Comparison of ENCODE assay signal across 7 cellular contexts in the genomic region with DNA sequence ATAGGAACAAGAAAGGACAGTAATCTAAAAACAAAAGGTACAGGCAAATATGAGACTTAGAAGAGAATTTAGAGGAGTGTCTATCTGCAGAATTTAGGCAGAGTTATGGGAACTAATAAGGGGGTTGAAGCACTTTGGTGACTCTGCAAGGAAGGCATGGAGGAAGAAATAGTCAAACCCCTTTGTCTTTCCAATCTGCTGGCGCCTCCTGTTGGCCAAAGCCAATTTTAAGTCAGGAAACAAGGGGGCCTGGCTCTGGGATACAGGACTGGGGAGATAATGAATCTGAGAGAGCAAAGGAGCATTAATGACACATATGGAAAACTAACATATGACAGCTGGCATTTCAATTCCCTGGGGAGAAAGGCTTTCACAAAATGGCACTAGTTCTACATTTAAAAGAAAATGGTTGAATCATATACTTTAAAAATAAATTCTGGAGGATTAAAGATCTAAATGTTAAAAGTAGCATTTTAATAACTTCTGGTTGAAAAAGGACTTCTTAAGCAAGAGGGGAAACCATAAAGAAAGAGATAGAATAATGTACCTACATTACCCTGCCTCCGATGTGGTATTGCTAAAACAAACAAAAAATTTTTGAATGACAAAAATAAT. TPM values are rescaled to one million over a fixed set of nuclear protein-coding genes. Genes with fewer than 3 reads are reported as not detected.
DNase-seq lines count a peak whose midpoint lies in the region; ATAC-seq and TF ChIP-seq lines count a peak whose summit lies in the region.

No MANE protein-coding gene starts in this region.

- TF ChIP-seq CTCF in GM12872 (IDR thresholded peaks at IDR 0.05; ENCODE audit: insufficient read depth, low read depth, low read length): peak; percentile 63

- no peaks in the 10 kb centered on the region for H3K9me3 Mint-ChIP-seq in activated CD4-positive, alpha-beta T cell treated with anti-CD3 and anti-CD28 coated beads, Interleukin-2, amount 10 ng/mL, durations not matched to agents 24 days and 14 days
- no peaks in the 10 kb centered on the region for H3K9me3 Mint-ChIP-seq in stimulated activated naive CD8-positive, alpha-beta T cell treated with anti-CD3 and anti-CD28 coated beads, Interleukin-15, amount 100 ng/mL, for 72 hours

- no peak overlapping the region for H3K4me3 Mint-ChIP-seq in activated CD4-positive, alpha-beta T cell treated with anti-CD3 and anti-CD28 coated beads, Interleukin-2, amount 10 ng/mL, durations not matched to agents 24 days and 14 days
- H3K4me3 Mint-ChIP-seq in stimulated activated naive CD8-positive, alpha-beta T cell treated with anti-CD3 and anti-CD28 coated beads, Interleukin-15, amount 100 ng/mL, for 72 hours: no peak overlapping the region

- DNase-seq in HUDEP-2 (lab: John Stamatoyannopoulos, UW; ENCODE audit: unreplicated experiment in 76 of 76): peak in 45 of 76 experiments; percentile 1 to 54 (median 16)
- DNase-seq in activated CD4-positive, alpha-beta T cell treated with anti-CD3 and anti-CD28 coated beads, Interleukin-2, amount 10 ng/mL, durations not matched to agents 24 days and 14 days: peak; percentile 67
- DNase-seq in glomerular endothelial cell (ENCODE audit: extremely low read depth, low read depth, low spot score): peak; percentile 2
- peak; percentile 8 to 29 for DNase-seq in stimulated activated naive CD8-positive, alpha-beta T cell treated with anti-CD3 and anti-CD28 coated beads, Interleukin-15, amount 100 ng/mL, for 72 hours
- no peak for DNase-seq in anterior cingulate cortex (lab: John Stamatoyannopoulos, UW)

- H3K4me1 Mint-ChIP-seq in activated CD4-positive, alpha-beta T cell treated with anti-CD3 and anti-CD28 coated beads, Interleukin-2, amount 10 ng/mL, durations not matched to agents 24 days and 14 days: no peaks in the 10 kb centered on the region
- H3K4me1 Mint-ChIP-seq in stimulated activated naive CD8-positive, alpha-beta T cell treated with anti-CD3 and anti-CD28 coated beads, Interleukin-15, amount 100 ng/mL, for 72 hours: no peaks in the 10 kb centered on the region

- no peaks in the 10 kb centered on the region for H3K36me3 Mint-ChIP-seq in activated CD4-positive, alpha-beta T cell treated with anti-CD3 and anti-CD28 coated beads, Interleukin-2, amount 10 ng/mL, durations not matched to agents 24 days and 14 days (ENCODE audit: low read depth)

- intact Hi-C loops in activated CD4-positive, alpha-beta T cell treated with anti-CD3 and anti-CD28 coated beads, Interleukin-2, amount 10 ng/mL, durations not matched to agents 24 days and 14 days (cut with micrococcal nuclease): no loop called here

- peaks cover 3% of the 10 kb centered on the region for H3K27me3 Mint-ChIP-seq in activated CD4-positive, alpha-beta T cell treated with anti-CD3 and anti-CD28 coated beads, Interleukin-2, amount 10 ng/mL, durations not matched to agents 24 days and 14 days
- peaks cover 14% of the 10 kb centered on the region for H3K27me3 Mint-ChIP-seq in stimulated activated naive CD8-positive, alpha-beta T cell treated with anti-CD3 and anti-CD28 coated beads, Interleukin-15, amount 100 ng/mL, for 72 hours

- no peak overlapping the region for H3K27ac Mint-ChIP-seq in activated CD4-positive, alpha-beta T cell treated with anti-CD3 and anti-CD28 coated beads, Interleukin-2, amount 10 ng/mL, durations not matched to agents 24 days and 14 days
- no peak overlapping the region for H3K27ac Mint-ChIP-seq in stimulated activated naive CD8-positive, alpha-beta T cell treated with anti-CD3 and anti-CD28 coated beads, Interleukin-15, amount 100 ng/mL, for 72 hours

- no peak for ATAC-seq in stimulated activated naive CD8-positive, alpha-beta T cell treated with anti-CD3 and anti-CD28 coated beads, Interleukin-15, amount 100 ng/mL, for 72 hours
- ATAC-seq in GM21717 (IDR thresholded peaks at IDR 0.05; ENCODE audit: unreplicated experiment): no peak

RNA-seq across cellular contexts. Expression of a gene that starts 48.5 kb away (rescaled TPM):
- 0.44 and 0.80 TPM in 2 replicates for total RNA-seq in activated CD4-positive, alpha-beta T cell treated with anti-CD3 and anti-CD28 coated beads, Interleukin-2, amount 10 ng/mL, durations not matched to agents 24 days and 14 days
- 13.4 and 16.3 TPM in 2 replicates for total RNA-seq in glomerular endothelial cell

Comparison
In these comparisons a context has a peak if more than half of its experiments do, and no peak if none do; other contexts are left out.
1. DNase-seq: peak in HUDEP-2 (45 of 76), activated CD4-positive, alpha-beta T cell treated with anti-CD3 and anti-CD28 coated beads, Interleukin-2, amount 10 ng/mL, durations not matched to agents 24 days and 14 days (single experiment), glomerular endothelial cell (single experiment) and stimulated activated naive CD8-positive, alpha-beta T cell treated with anti-CD3 and anti-CD28 coated beads, Interleukin-15, amount 100 ng/mL, for 72 hours (2 of 2); none in anterior cingulate cortex (0 of 58).